8 cellular contexts compared by ENCODE assay signal in the genomic region with DNA sequence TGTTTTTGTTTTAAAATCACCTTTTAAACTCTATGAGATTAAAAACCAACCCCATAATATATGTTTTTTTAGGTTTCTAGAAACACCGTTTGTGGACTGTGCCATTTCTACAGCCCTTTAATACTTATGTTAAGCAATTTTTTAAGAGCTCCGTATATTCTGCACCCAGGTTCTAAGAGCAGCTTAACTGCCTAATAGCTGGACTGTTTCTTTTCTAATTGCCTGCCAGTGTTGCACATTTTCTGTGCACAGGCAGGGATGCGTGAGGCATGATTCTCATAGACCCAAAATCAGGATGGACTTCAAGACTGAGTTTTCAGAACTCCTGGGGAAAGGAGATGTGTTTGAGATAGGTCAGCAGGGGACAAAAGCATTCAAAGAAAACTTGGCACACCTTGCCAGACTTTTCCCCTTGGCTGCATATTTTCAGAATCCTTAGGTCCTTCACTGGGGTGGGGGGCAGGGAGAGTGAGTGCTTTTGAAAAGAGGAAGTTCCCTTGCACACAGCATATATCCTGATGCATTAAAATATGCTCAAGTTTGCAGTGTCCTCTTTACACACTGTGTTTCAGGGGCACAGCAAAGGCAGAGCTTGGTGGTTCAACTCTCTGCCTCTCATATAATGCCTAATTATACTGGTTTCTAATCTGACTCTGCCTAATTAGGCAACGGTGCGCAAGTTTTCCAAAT. TPM values are rescaled to one million over a fixed set of nuclear protein-coding genes. Genes with fewer than 3 reads are reported as not detected.
DNase-seq lines count a peak whose midpoint lies in the region; ATAC-seq and TF ChIP-seq lines count a peak whose summit lies in the region.
"Had no signal": no experiment of that assay in that cellular context is flagged by ENCODE, and none has a peak within 500 bp of the region (broad histone marks: within the 10 kb centered on the region; RNA-seq: fewer than 3 reads in every experiment).

No MANE protein-coding gene starts in this region.

- DNase-seq in MV-4-11 (lab: John Stamatoyannopoulos, UW) (peak; percentile 59), UCSD-AML1 (lab: John Stamatoyannopoulos, UW; ENCODE audit: unreplicated experiment) (peak; percentile 38), gastrocnemius medialis (no peak), NCI-H187 (lab: John Stamatoyannopoulos, UW) (no peak), putamen (ENCODE audit: low spot score) (no peak)
- no peak for DNase-seq in activated naive CD4-positive, alpha-beta T cell treated with anti-CD3 and anti-CD28 coated beads for 36 hours

- H3K4me1 ChIP-seq in gastrocnemius medialis = peaks cover 10 to 38% of the 10 kb centered on the region in 2 donors

- no peaks in the 10 kb centered on the region for H3K9me3 Mint-ChIP-seq in activated naive CD4-positive, alpha-beta T cell treated with anti-CD3 and anti-CD28 coated beads for 36 hours

- no peaks in the 10 kb centered on the region for H3K36me3 Mint-ChIP-seq in activated naive CD4-positive, alpha-beta T cell treated with anti-CD3 and anti-CD28 coated beads for 36 hours (ENCODE audit: low read depth)

- peaks cover 7% of the 10 kb centered on the region for H3K27me3 Mint-ChIP-seq in activated naive CD4-positive, alpha-beta T cell treated with anti-CD3 and anti-CD28 coated beads for 36 hours (ENCODE audit: low read depth)

- no peaks in the 10 kb centered on the region for H3K27me3 ChIP-seq in gastrocnemius medialis

- intact Hi-C loops in gastrocnemius medialis (cut with DNase I; ENCODE audit: low total_unique reads) = loop anchor here (2.0 to 5.0 kb wide), 4 partner anchors 50 to 901 kb away; no protein-coding TSS in a partner anchor
- intact Hi-C loops in activated naive CD4-positive, alpha-beta T cell treated with anti-CD3 and anti-CD28 coated beads for 36 hours (cut with micrococcal nuclease) = loop anchor here (1.0 to 10.0 kb wide), 6 partner anchors 76 to 1058 kb away; no protein-coding TSS in a partner anchor

- in situ Hi-C loops in gastrocnemius medialis (cut with MboI; ENCODE audit: low sequenced_read_pairs in 4 of 4) = loop anchor here (5.0 to 10.0 kb wide), 4 partner anchors 228 to 628 kb away; no protein-coding TSS in a partner anchor

- H3K27ac Mint-ChIP-seq in activated naive CD4-positive, alpha-beta T cell treated with anti-CD3 and anti-CD28 coated beads for 36 hours = no peak overlapping the region

- TF ChIP-seq POLR2A in gastrocnemius medialis (IDR thresholded peaks at IDR 0.05) = no peak

- no peaks in the 10 kb centered on the region for H3K36me3 ChIP-seq in gastrocnemius medialis

- no peak overlapping the region for H3K4me3 Mint-ChIP-seq in activated naive CD4-positive, alpha-beta T cell treated with anti-CD3 and anti-CD28 coated beads for 36 hours

- peak in 1 of 5 experiments; percentile 3 for TF ChIP-seq CTCF in gastrocnemius medialis (IDR thresholded peaks at IDR 0.05 in 4 of 5, conservative IDR thresholded peaks at IDR 0.05 in 1 of 5)

- H3K9me3 ChIP-seq in gastrocnemius medialis = no peaks in the 10 kb centered on the region

- CTCF ChIA-PET in activated naive CD4-positive, alpha-beta T cell treated with anti-CD3 and anti-CD28 coated beads for 36 hours (lab: Charles Lee) = interaction anchor here (0.6 to 4.5 kb wide), 22 partner anchors 8 to 906 kb away, joined by 3 to 35 read pairs (median 4); no protein-coding TSS in a partner anchor

- peak overlapping the region; percentile 44 to 71 (median 58) for H3K27ac ChIP-seq in gastrocnemius medialis
- H3K27ac ChIP-seq: HL-60 had no signal

- no peak overlapping the region for H3K4me3 ChIP-seq in gastrocnemius medialis

- peak; percentile 45 for ATAC-seq in GM18868 (IDR thresholded peaks at IDR 0.05; ENCODE audit: unreplicated experiment)
- no peak for ATAC-seq in gastrocnemius medialis

- no peaks in the 10 kb centered on the region for H3K4me1 Mint-ChIP-seq in activated naive CD4-positive, alpha-beta T cell treated with anti-CD3 and anti-CD28 coated beads for 36 hours (ENCODE audit: low read depth)

RNA-seq across cellular contexts. Expression of a gene that starts 27.9 kb away (rescaled TPM):
- total RNA-seq in gastrocnemius medialis = 1 to 10 TPM in 1 of 4 donors, under 1 TPM in 2, not detected in 1; 0.39 to 1.7 (median 1.00) TPM
- 1 to 10 TPM; 2.8 to 3.0 TPM for total RNA-seq in activated naive CD4-positive, alpha-beta T cell treated with anti-CD3 and anti-CD28 coated beads for 36 hours

Comparison
In these comparisons a context has a peak if more than half of its experiments do, and no peak if none do; other contexts are left out.
1. DNase-seq: peak in MV-4-11 (single experiment) and UCSD-AML1 (single experiment); none in gastrocnemius medialis (0 of 2), NCI-H187 (0 of 2), putamen (single experiment) and activated naive CD4-positive, alpha-beta T cell treated with anti-CD3 and anti-CD28 coated beads for 36 hours (single experiment).